16 cellular contexts compared by ENCODE assay signal in the genomic region with DNA sequence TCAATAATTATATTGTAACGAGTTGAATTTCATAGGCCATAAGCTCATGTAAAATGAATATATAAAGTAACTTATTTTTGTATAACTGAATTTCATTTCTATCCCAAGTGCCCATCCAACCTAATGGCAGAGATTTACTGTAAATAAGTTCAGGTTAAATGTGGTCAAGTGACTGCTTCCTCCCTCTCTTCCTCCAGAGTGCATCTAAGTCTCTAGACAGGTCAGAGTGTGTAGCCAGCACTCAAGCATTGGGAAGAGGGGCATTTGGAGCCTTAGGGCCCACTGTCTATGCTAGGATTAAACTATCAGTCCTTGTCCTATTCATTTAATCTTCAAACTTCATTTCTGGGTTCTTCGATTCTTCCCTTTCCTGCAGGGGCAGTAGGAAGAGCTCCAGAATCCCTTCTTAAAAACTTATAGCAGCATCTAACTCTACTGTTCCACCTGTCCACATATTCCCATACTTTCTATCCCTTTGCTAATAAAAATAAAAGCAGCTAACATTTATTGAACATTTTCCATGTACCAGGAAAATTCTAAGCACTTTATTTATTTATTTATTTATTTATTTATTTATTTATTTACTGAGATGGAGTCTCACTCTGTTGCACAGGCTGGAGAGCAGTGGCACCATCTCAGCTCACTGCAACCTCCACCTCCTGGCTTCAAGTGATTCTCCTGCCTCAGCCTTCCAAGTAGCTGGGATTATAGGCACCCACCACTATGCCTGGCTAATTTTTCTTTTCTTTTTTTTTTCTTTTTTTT.
"Had no signal": no experiment of that assay in that cellular context is flagged by ENCODE, and none has a peak within 500 bp of the region (broad histone marks: within the 10 kb centered on the region; RNA-seq: fewer than 3 reads in every experiment).

No MANE protein-coding gene starts in this region.

- H3K36me3 Mint-ChIP-seq: activated naive CD8-positive, alpha-beta T cell; memory B cell; natural killer cell treated with Interleukin-12 subunit alpha and Interleukin-12 subunit beta and Interleukin-15 and Interleukin-18, amount 100 ng/mL, for 72 hours had no signal

- H3K9me3 Mint-ChIP-seq: memory B cell; natural killer cell treated with Interleukin-12 subunit alpha and Interleukin-12 subunit beta and Interleukin-15 and Interleukin-18, amount 100 ng/mL, for 72 hours had no signal

- H3K4me1 ChIP-seq: colonic mucosa had no signal

- H3K36me3 ChIP-seq: colonic mucosa, esophagus muscularis mucosa, left lung, thyroid gland had no signal

- H3K4me3 Mint-ChIP-seq: activated naive CD8-positive, alpha-beta T cell; natural killer cell treated with Interleukin-12 subunit alpha and Interleukin-12 subunit beta and Interleukin-15 and Interleukin-18, amount 100 ng/mL, for 72 hours had no signal

- H3K27ac ChIP-seq: colonic mucosa, esophagus muscularis mucosa, thyroid gland, VCaP had no signal

- H3K27me3 Mint-ChIP-seq: activated naive CD8-positive, alpha-beta T cell; memory B cell; natural killer cell treated with Interleukin-12 subunit alpha and Interleukin-12 subunit beta and Interleukin-15 and Interleukin-18, amount 100 ng/mL, for 72 hours had no signal

- H3K4me3 ChIP-seq: colonic mucosa, esophagus muscularis mucosa, left lung, thyroid gland had no signal

- DNase-seq: activated CD4-positive, alpha-beta T cell treated with anti-CD3 and anti-CD28 coated beads, Interleukin-2, amount 50 U/mL, for 48 hours; activated gamma-delta T cell treated with Interleukin-2 at 50 U/mL for 16 hours; amniotic stem cell; colonic mucosa; kidney; left lung; posterior cingulate gyrus; retina; stimulated activated CD4-positive, alpha-beta T cell treated with anti-CD3 and anti-CD28 coated beads, Interleukin-12 subunit alpha, Interleukin-12 subunit beta, amount 100 ng/mL, for 4 hours; stimulated activated CD4-positive, alpha-beta T cell treated with anti-CD3 and anti-CD28 coated beads, Interleukin-2, amount 100 ng/mL, for 24 hours; thyroid gland had no signal

- H3K27me3 ChIP-seq: colonic mucosa, esophagus muscularis mucosa, left lung, thyroid gland had no signal

- H3K9me3 ChIP-seq: colonic mucosa, esophagus muscularis mucosa, left lung, thyroid gland had no signal
